8 cellular contexts compared by ENCODE assay signal in genomic region chr16:90008708-90009145, GRCh38. TPM values are rescaled to one million over a fixed set of nuclear protein-coding genes. Genes with fewer than 3 reads are reported as not detected.
DNase-seq lines count a peak whose midpoint lies in the region; ATAC-seq and TF ChIP-seq lines count a peak whose summit lies in the region.

No MANE protein-coding gene starts in this region.

- peaks cover 20% of the 10 kb centered on the region for H3K4me1 Mint-ChIP-seq in CD8-positive, alpha-beta T cell (ENCODE audit: low read depth)
- peaks cover 15% of the 10 kb centered on the region for H3K4me1 Mint-ChIP-seq in activated CD8-positive, alpha-beta T cell treated with anti-CD3 and anti-CD28 coated beads for 36 hours (ENCODE audit: low read depth)
- H3K4me1 Mint-ChIP-seq in naive thymus-derived CD4-positive, alpha-beta T cell, result peaks cover 13 to 31% (median 19%) of the 10 kb centered on the region in 7 donors
- H3K4me1 Mint-ChIP-seq in MCF 10A (ENCODE audit: insufficient read depth, unreplicated experiment), result no peaks in the 10 kb centered on the region

- POLR2A ChIA-PET in CD8-positive, alpha-beta T cell (lab: Charles Lee), result interaction anchor here (0.8 kb wide), 2 partner anchors 25 to 37 kb away, joined by 3 read pairs; no protein-coding TSS in a partner anchor
- POLR2A ChIA-PET in activated CD8-positive, alpha-beta T cell treated with anti-CD3 and anti-CD28 coated beads for 36 hours (lab: Charles Lee), result interaction anchor here (1.0 to 1.4 kb wide), 2 partner anchors 12 to 38 kb away, joined by 3 to 4 read pairs; no protein-coding TSS in a partner anchor
- POLR2A ChIA-PET in naive thymus-derived CD4-positive, alpha-beta T cell (lab: Charles Lee), result interaction anchor here (0.8 to 1.4 kb wide), 2 partner anchors 9 to 14 kb away, joined by 4 to 9 read pairs; no protein-coding TSS in a partner anchor
- POLR2A ChIA-PET in MCF 10A (lab: Yijun Ruan, JAX), result interaction anchor here (0.7 kb wide), 1 partner anchor 27 kb away, joined by 4 read pairs; no protein-coding TSS in a partner anchor
- POLR2A ChIA-PET in HEK293T (lab: Yijun Ruan, JAX), result interaction anchor here (1.3 to 1.6 kb wide), 2 partner anchors 10 to 11 kb away, joined by 3 to 5 read pairs; no protein-coding TSS in a partner anchor

- no peaks in the 10 kb centered on the region for H3K9me3 ChIP-seq in CD8-positive, alpha-beta T cell (ENCODE audit: low read length)
- H3K9me3 ChIP-seq in naive thymus-derived CD4-positive, alpha-beta T cell (ENCODE audit: control insufficient read depth in 2 of 3, low read length in 3 of 3), result no peaks in the 10 kb centered on the region

- no TSS peak for BruUV-seq in MCF 10A (replicated peaks; lab: Mats Ljungman, UMichigan)

- no peaks in the 10 kb centered on the region for H3K27me3 Mint-ChIP-seq in CD8-positive, alpha-beta T cell (ENCODE audit: low read depth)
- peaks cover 2% of the 10 kb centered on the region for H3K27me3 Mint-ChIP-seq in activated CD8-positive, alpha-beta T cell treated with anti-CD3 and anti-CD28 coated beads for 36 hours
- H3K27me3 Mint-ChIP-seq in naive thymus-derived CD4-positive, alpha-beta T cell, result peaks cover 0 to 7% (median 0%) of the 10 kb centered on the region in 5 donors
- no peaks in the 10 kb centered on the region for H3K27me3 Mint-ChIP-seq in MCF 10A (ENCODE audit: insufficient read depth, unreplicated experiment)

- no peaks in the 10 kb centered on the region for H3K36me3 Mint-ChIP-seq in CD8-positive, alpha-beta T cell
- no peaks in the 10 kb centered on the region for H3K36me3 Mint-ChIP-seq in activated CD8-positive, alpha-beta T cell treated with anti-CD3 and anti-CD28 coated beads for 36 hours (ENCODE audit: low read depth)
- peaks cover 0 to 3% (median 0%) of the 10 kb centered on the region in 5 donors for H3K36me3 Mint-ChIP-seq in naive thymus-derived CD4-positive, alpha-beta T cell
- peaks cover 5% of the 10 kb centered on the region for H3K36me3 Mint-ChIP-seq in MCF 10A (ENCODE audit: insufficient read depth, unreplicated experiment)

- H3K9me3 Mint-ChIP-seq in CD8-positive, alpha-beta T cell, result no peaks in the 10 kb centered on the region
- no peaks in the 10 kb centered on the region for H3K9me3 Mint-ChIP-seq in activated CD8-positive, alpha-beta T cell treated with anti-CD3 and anti-CD28 coated beads for 36 hours
- H3K9me3 Mint-ChIP-seq in naive thymus-derived CD4-positive, alpha-beta T cell, result no peaks in the 10 kb centered on the region
- H3K9me3 Mint-ChIP-seq in MCF 10A (ENCODE audit: unreplicated experiment), result no peaks in the 10 kb centered on the region

- DNase-seq in CD8-positive, alpha-beta T cell, result peak; percentile 37 to 79 (median 64)
- peak; percentile 91 for DNase-seq in activated CD8-positive, alpha-beta T cell treated with anti-CD3 and anti-CD28 coated beads for 36 hours
- DNase-seq in naive thymus-derived CD4-positive, alpha-beta T cell, result peak in 8 of 9 donors; percentile 44 to 73 (median 70)
- DNase-seq in MCF 10A (ENCODE audit: unreplicated experiment), result no peak
- DNase-seq in T1000 (lab: John Stamatoyannopoulos, UW), result no peak
- DNase-seq in HEK293T (ENCODE audit: extremely low spot score), result no peak

- peak overlapping the region; percentile 80 for H3K4me3 Mint-ChIP-seq in CD8-positive, alpha-beta T cell
- peak overlapping the region; percentile 68 for H3K4me3 Mint-ChIP-seq in activated CD8-positive, alpha-beta T cell treated with anti-CD3 and anti-CD28 coated beads for 36 hours
- H3K4me3 Mint-ChIP-seq in naive thymus-derived CD4-positive, alpha-beta T cell, result peak overlapping the region; percentile 70 to 93 (median 87)
- H3K4me3 Mint-ChIP-seq in MCF 10A (ENCODE audit: unreplicated experiment), result no peak overlapping the region

- peak overlapping the region; percentile 71 for H3K27ac Mint-ChIP-seq in CD8-positive, alpha-beta T cell
- peak overlapping the region; percentile 71 for H3K27ac Mint-ChIP-seq in activated CD8-positive, alpha-beta T cell treated with anti-CD3 and anti-CD28 coated beads for 36 hours
- H3K27ac Mint-ChIP-seq in naive thymus-derived CD4-positive, alpha-beta T cell, result peak overlapping the region; percentile 38 to 86 (median 83)
- H3K27ac Mint-ChIP-seq in MCF 10A (ENCODE audit: low read depth, unreplicated experiment), result no peak overlapping the region

- no peak overlapping the region for H3K27ac ChIP-seq in CD8-positive, alpha-beta T cell (ENCODE audit: low read depth, low read length)
- peak overlapping the region; percentile 42 for H3K27ac ChIP-seq in naive thymus-derived CD4-positive, alpha-beta T cell (ENCODE audit: low read depth, low read length)

- CTCF ChIA-PET in CD8-positive, alpha-beta T cell (lab: Charles Lee), result interaction anchor here (0.9 to 1.0 kb wide), 2 partner anchors 9 to 76 kb away, joined by 3 to 4 read pairs; no protein-coding TSS in a partner anchor
- CTCF ChIA-PET in activated CD8-positive, alpha-beta T cell treated with anti-CD3 and anti-CD28 coated beads for 36 hours (lab: Charles Lee), result interaction anchor here (0.8 kb wide), 1 partner anchor 98 kb away, joined by 3 read pairs; no protein-coding TSS in a partner anchor
- CTCF ChIA-PET in naive thymus-derived CD4-positive, alpha-beta T cell (lab: Charles Lee), result interaction anchor here (0.9 to 1.3 kb wide), 2 partner anchors 10 to 12 kb away, joined by 5 read pairs; partner anchors contain the start of gene DBNDD1
- CTCF ChIA-PET in MCF 10A (lab: Yijun Ruan, JAX), result no interaction called here
- CTCF ChIA-PET in HEK293T (lab: Yijun Ruan, JAX), result no interaction called here

- peaks cover 21% of the 10 kb centered on the region for H3K4me1 ChIP-seq in CD8-positive, alpha-beta T cell (ENCODE audit: insufficient read depth, low read length)
- H3K4me1 ChIP-seq in naive thymus-derived CD4-positive, alpha-beta T cell (ENCODE audit: control insufficient read depth in 2 of 2, insufficient read depth in 2 of 2, low read length in 2 of 2), result peaks cover 13 to 14% of the 10 kb centered on the region in 2 donors

- intact Hi-C loops in CD8-positive, alpha-beta T cell (cut with DNase I, micrococcal nuclease), result no loop called here
- intact Hi-C loops in activated CD8-positive, alpha-beta T cell treated with anti-CD3 and anti-CD28 coated beads for 36 hours (cut with micrococcal nuclease), result no loop called here
- intact Hi-C loops in naive thymus-derived CD4-positive, alpha-beta T cell (cut with micrococcal nuclease), result no loop called here
- intact Hi-C loops in MCF 10A (cut with micrococcal nuclease), result no loop called here

- no peak for TF ChIP-seq CTCF in CD8-positive, alpha-beta T cell (IDR thresholded peaks at IDR 0.05)
- no peak for TF ChIP-seq CTCF in activated CD8-positive, alpha-beta T cell treated with anti-CD3 and anti-CD28 coated beads for 36 hours (IDR thresholded peaks at IDR 0.05)
- TF ChIP-seq CTCF in MCF 10A (IDR thresholded peaks at IDR 0.05; ENCODE audit: unreplicated experiment), result no peak

- ATAC-seq in CD8-positive, alpha-beta T cell, result peak; percentile 98
- peak; percentile 75 for ATAC-seq in HG02981 (IDR thresholded peaks at IDR 0.05; ENCODE audit: unreplicated experiment)
- peak; percentile 98 for ATAC-seq in activated CD8-positive, alpha-beta T cell treated with anti-CD3 and anti-CD28 coated beads for 36 hours
- ATAC-seq in naive thymus-derived CD4-positive, alpha-beta T cell, result peak; percentile 95
- no peak for ATAC-seq in HG03521 (IDR thresholded peaks at IDR 0.05; ENCODE audit: unreplicated experiment)

- H3K27me3 ChIP-seq in CD8-positive, alpha-beta T cell (ENCODE audit: insufficient read depth, low read length), result no peaks in the 10 kb centered on the region
- H3K27me3 ChIP-seq in naive thymus-derived CD4-positive, alpha-beta T cell (ENCODE audit: control insufficient read depth in 2 of 2, insufficient read depth in 2 of 2, low read length in 2 of 2), result no peaks in the 10 kb centered on the region

- H3K36me3 ChIP-seq in CD8-positive, alpha-beta T cell (ENCODE audit: insufficient read depth, low read length), result no peaks in the 10 kb centered on the region
- peaks cover 0 to 4% (median 0%) of the 10 kb centered on the region in 3 experiments for H3K36me3 ChIP-seq in naive thymus-derived CD4-positive, alpha-beta T cell (ENCODE audit: control insufficient read depth in 2 of 3, insufficient read depth in 3 of 3, low read length in 3 of 3)

- peak overlapping the region; percentile 50 for H3K4me3 ChIP-seq in CD8-positive, alpha-beta T cell (ENCODE audit: low read depth, low read length)
- H3K4me3 ChIP-seq in naive thymus-derived CD4-positive, alpha-beta T cell (ENCODE audit: low read length), result peak overlapping the region; percentile 89

TF ChIP-seq in HEK293T, 16 proteins besides CTCF, POLR2A, EP300 and RAD21:
- TF ChIP-seq SP1 (IDR thresholded peaks at IDR 0.05) (no peak), CTBP1 (IDR thresholded peaks at IDR 0.05; ENCODE audit: borderline replicate concordance) (no peak), FOXM1 (IDR thresholded peaks at IDR 0.05; ENCODE audit: borderline replicate concordance) (no peak), ARNT (IDR thresholded peaks at IDR 0.05) (no peak), FOXK2 (IDR thresholded peaks at IDR 0.05) (no peak), SUZ12 (IDR thresholded peaks at IDR 0.05) (no peak), ZNF384 (IDR thresholded peaks at IDR 0.05) (no peak), HDGF (IDR thresholded peaks at IDR 0.05; ENCODE audit: borderline replicate concordance) (no peak), LEF1 (IDR thresholded peaks at IDR 0.05; ENCODE audit: borderline replicate concordance) (no peak), TARDBP (IDR thresholded peaks at IDR 0.05) (no peak), NFRKB (IDR thresholded peaks at IDR 0.05) (no peak), L3MBTL2 (conservative IDR thresholded peaks at IDR 0.05) (no peak), BHLHE40 (IDR thresholded peaks at IDR 0.05; ENCODE audit: borderline replicate concordance) (no peak), FOXA1 (IDR thresholded peaks at IDR 0.05) (no peak), PKNOX1 (IDR thresholded peaks at IDR 0.05) (no peak), ELF4 (IDR thresholded peaks at IDR 0.05) (no peak)
TF ChIP-seq in HEK293T: peak in this region for 0.

RNA-seq across cellular contexts. Expression of gene DBNDD1, which starts 10.5 kb away (rescaled TPM):
- total RNA-seq in CD8-positive, alpha-beta T cell, result 1 to 10 TPM in 1 of 2 experiments, under 1 TPM in 1; 0.58 to 1.2 TPM
- total RNA-seq in activated CD8-positive, alpha-beta T cell treated with anti-CD3 and anti-CD28 coated beads for 36 hours, result under 1 TPM; 0.52 to 0.96 TPM
- 1 to 10 TPM in 4 of 5 experiments, under 1 TPM in 1; 0.12 to 4.1 (median 1.3) TPM for total RNA-seq in naive thymus-derived CD4-positive, alpha-beta T cell
- polyA plus RNA-seq in naive thymus-derived CD4-positive, alpha-beta T cell, result 10 to 100 TPM; 12.2 to 20.8 TPM
- total RNA-seq in MCF 10A (2022), result 3.5 TPM in 2 replicates

Comparison
In these comparisons a context has a peak if more than half of its experiments do, and no peak if none do; other contexts are left out.
1. DNase-seq: peak in CD8-positive, alpha-beta T cell (7 of 7), activated CD8-positive, alpha-beta T cell treated with anti-CD3 and anti-CD28 coated beads for 36 hours (single experiment) and naive thymus-derived CD4-positive, alpha-beta T cell (8 of 9); none in MCF 10A (single experiment), T1000 (single experiment) and HEK293T (single experiment).
2. CTCF ChIA-PET loops: an anchor here in CD8-positive, alpha-beta T cell (0.9 to 1.0 kb wide), activated CD8-positive, alpha-beta T cell treated with anti-CD3 and anti-CD28 coated beads for 36 hours (0.8 kb wide) and naive thymus-derived CD4-positive, alpha-beta T cell (0.9 to 1.3 kb wide); none called in MCF 10A and HEK293T.